1 cellular context compared by ENCODE assay signal in the genomic region with DNA sequence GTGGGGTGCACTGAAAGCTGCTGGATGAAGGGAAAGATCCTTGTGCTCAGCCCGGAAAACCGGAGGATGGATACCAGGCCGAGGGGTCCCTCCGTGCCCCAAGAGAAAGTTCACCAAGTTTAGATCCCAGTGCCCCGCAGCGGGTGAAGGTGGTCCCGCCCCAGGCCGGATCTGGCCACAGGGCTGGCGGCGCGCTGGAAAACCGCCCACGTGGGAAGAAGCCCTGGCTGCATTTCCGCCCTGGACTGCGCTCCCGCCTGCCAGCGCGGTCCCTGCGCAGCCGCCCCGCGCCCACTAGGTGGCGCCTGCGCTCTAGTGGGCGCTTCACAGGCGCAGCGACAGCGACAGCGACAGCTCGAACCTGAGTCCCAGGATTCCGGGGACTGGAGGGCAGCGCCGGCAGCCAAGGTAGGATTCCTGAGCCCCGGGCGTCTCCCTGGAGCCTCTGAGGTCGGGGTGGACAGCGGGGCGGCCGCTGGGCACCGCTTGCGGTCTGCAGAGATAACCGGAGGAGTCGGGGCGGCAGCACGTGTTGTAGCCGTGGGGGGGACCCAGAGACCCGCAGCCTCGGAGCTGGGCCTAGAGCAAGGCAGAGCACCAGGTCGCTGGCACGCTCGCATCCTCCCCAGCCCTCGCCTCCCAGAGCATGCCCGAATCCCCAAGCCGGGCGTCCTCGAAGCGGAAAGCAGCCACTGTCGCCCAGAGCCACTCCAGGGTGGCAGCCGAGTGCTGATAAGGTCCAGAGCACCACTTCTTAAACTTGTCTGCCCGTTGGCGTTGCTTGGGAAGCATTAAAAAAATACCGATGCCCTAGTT.
A peak's percentile ranks its signal among the peaks of the same experiment; 100 is the strongest.
TF ChIP-seq lines count a peak whose summit lies in the region.

TSS of gene CHD9 (plus strand) at position 322 of the 816 bp plus-strand sequence. CDS start 101,099 bp downstream, outside the sequence.

TF ChIP-seq in HepG2, 621 proteins besides CTCF, POLR2A, EP300 and RAD21 (continued from another document and continues in another):
- TF ChIP-seq, protein P1, sequence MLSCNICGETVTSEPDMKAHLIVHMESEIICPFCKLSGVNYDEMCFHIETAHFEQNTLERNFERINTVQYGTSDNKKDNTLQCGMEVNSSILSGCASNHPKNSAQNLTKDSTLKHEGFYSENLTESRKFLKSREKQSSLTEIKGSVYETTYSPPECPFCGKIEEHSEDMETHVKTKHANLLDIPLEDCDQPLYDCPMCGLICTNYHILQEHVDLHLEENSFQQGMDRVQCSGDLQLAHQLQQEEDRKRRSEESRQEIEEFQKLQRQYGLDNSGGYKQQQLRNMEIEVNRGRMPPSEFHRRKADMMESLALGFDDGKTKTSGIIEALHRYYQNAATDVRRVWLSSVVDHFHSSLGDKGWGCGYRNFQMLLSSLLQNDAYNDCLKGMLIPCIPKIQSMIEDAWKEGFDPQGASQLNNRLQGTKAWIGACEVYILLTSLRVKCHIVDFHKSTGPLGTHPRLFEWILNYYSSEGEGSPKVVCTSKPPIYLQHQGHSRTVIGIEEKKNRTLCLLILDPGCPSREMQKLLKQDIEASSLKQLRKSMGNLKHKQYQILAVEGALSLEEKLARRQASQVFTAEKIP (CRISPR knock-in tag; IDR thresholded peaks at IDR 0.05; ENCODE audit: borderline replicate concordance), result no peak
- peak; percentile 99 for TF ChIP-seq ZNF776 (CRISPR knock-in tag; IDR thresholded peaks at IDR 0.05)
- peak; percentile 100 for TF ChIP-seq STAG1 (CRISPR knock-in tag; IDR thresholded peaks at IDR 0.05)
- no peak for TF ChIP-seq SRSF4 (IDR thresholded peaks at IDR 0.05; ENCODE audit: low read depth, low read length, poor library complexity, severe bottlenecking)
- peak; percentile 61 for TF ChIP-seq AGO1 (IDR thresholded peaks at IDR 0.05; ENCODE audit: low read depth, low read length, poor library complexity, severe bottlenecking)
- peak; percentile 70 for TF ChIP-seq TBL1XR1 (IDR thresholded peaks at IDR 0.05; ENCODE audit: borderline replicate concordance, low read length, partially characterized antibody)
- TF ChIP-seq ZNF614 (CRISPR knock-in tag; IDR thresholded peaks at IDR 0.05; ENCODE audit: borderline replicate concordance), result peak; percentile 94; the same call in 1 of the 2 replicates
- TF ChIP-seq ZNF552 (CRISPR knock-in tag; IDR thresholded peaks at IDR 0.05; ENCODE audit: borderline replicate concordance), result peak; percentile 67; the same call in 1 of the 2 replicates
- no peak for TF ChIP-seq ZBTB3 (CRISPR knock-in tag; IDR thresholded peaks at IDR 0.05; ENCODE audit: borderline replicate concordance, low read depth)
- peak; percentile 75; the same call in 1 of the 2 replicates for TF ChIP-seq HIVEP1 (CRISPR knock-in tag; IDR thresholded peaks at IDR 0.05)
- no peak for TF ChIP-seq ADNP (CRISPR knock-in tag; IDR thresholded peaks at IDR 0.05)
- TF ChIP-seq, protein P2, sequence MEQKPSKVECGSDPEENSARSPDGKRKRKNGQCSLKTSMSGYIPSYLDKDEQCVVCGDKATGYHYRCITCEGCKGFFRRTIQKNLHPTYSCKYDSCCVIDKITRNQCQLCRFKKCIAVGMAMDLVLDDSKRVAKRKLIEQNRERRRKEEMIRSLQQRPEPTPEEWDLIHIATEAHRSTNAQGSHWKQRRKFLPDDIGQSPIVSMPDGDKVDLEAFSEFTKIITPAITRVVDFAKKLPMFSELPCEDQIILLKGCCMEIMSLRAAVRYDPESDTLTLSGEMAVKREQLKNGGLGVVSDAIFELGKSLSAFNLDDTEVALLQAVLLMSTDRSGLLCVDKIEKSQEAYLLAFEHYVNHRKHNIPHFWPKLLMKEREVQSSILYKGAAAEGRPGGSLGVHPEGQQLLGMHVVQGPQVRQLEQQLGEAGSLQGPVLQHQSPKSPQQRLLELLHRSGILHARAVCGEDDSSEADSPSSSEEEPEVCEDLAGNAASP (CRISPR knock-in tag; IDR thresholded peaks at IDR 0.05; ENCODE audit: borderline replicate concordance), result peak; percentile 83
- TF ChIP-seq TOE1 (CRISPR knock-in tag; IDR thresholded peaks at IDR 0.05), result peak; percentile 92; the same call in 1 of the 2 replicates
- no peak for TF ChIP-seq ELF4 (CRISPR knock-in tag; IDR thresholded peaks at IDR 0.05; ENCODE audit: borderline replicate concordance)
- TF ChIP-seq ZNF713 (CRISPR knock-in tag; IDR thresholded peaks at IDR 0.05), result no peak
- peak; percentile 99 for TF ChIP-seq CCDC6 (CRISPR knock-in tag; IDR thresholded peaks at IDR 0.05)
- TF ChIP-seq KLF12 (CRISPR knock-in tag; IDR thresholded peaks at IDR 0.05; ENCODE audit: borderline replicate concordance), result peak; percentile 35; the same call in 1 of the 2 replicates
- peak; percentile 40; the same call in 1 of the 2 replicates for TF ChIP-seq ZNF629 (CRISPR knock-in tag; conservative IDR thresholded peaks at IDR 0.05)
- TF ChIP-seq ZNF724P (CRISPR knock-in tag; IDR thresholded peaks at IDR 0.05; ENCODE audit: borderline replicate concordance), result peak; percentile 97
- peak; percentile 99 for TF ChIP-seq ZBTB7B (CRISPR knock-in tag; IDR thresholded peaks at IDR 0.05)
- TF ChIP-seq, protein P3, sequence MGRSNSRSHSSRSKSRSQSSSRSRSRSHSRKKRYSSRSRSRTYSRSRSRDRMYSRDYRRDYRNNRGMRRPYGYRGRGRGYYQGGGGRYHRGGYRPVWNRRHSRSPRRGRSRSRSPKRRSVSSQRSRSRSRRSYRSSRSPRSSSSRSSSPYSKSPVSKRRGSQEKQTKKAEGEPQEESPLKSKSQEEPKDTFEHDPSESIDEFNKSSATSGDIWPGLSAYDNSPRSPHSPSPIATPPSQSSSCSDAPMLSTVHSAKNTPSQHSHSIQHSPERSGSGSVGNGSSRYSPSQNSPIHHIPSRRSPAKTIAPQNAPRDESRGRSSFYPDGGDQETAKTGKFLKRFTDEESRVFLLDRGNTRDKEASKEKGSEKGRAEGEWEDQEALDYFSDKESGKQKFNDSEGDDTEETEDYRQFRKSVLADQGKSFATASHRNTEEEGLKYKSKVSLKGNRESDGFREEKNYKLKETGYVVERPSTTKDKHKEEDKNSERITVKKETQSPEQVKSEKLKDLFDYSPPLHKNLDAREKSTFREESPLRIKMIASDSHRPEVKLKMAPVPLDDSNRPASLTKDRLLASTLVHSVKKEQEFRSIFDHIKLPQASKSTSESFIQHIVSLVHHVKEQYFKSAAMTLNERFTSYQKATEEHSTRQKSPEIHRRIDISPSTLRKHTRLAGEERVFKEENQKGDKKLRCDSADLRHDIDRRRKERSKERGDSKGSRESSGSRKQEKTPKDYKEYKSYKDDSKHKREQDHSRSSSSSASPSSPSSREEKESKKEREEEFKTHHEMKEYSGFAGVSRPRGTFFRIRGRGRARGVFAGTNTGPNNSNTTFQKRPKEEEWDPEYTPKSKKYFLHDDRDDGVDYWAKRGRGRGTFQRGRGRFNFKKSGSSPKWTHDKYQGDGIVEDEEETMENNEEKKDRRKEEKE (IDR thresholded peaks at IDR 0.05), result no peak
- peak; percentile 47; the same call in 1 of the 2 replicates for TF ChIP-seq WIZ (CRISPR knock-in tag; IDR thresholded peaks at IDR 0.05)
- peak; percentile 100 for TF ChIP-seq MYPOP (CRISPR knock-in tag; IDR thresholded peaks at IDR 0.05)
- peak; percentile 62 for TF ChIP-seq GABPA (IDR thresholded peaks at IDR 0.05; ENCODE audit: low read depth, low read length)
- TF ChIP-seq GABPA (CRISPR knock-in tag; IDR thresholded peaks at IDR 0.05; ENCODE audit: low read depth), result peak; percentile 78
- peak; percentile 96 for TF ChIP-seq DZIP1 (CRISPR knock-in tag; IDR thresholded peaks at IDR 0.05)
- peak; percentile 84 for TF ChIP-seq PRDM15 (CRISPR knock-in tag; IDR thresholded peaks at IDR 0.05)
- peak; percentile 81 for TF ChIP-seq DR1 (CRISPR knock-in tag; IDR thresholded peaks at IDR 0.05)
- TF ChIP-seq TCF7L2 (IDR thresholded peaks at IDR 0.05; ENCODE audit: low read depth, low read length), result no peak
- peak; percentile 97 for TF ChIP-seq ZBTB42 (CRISPR knock-in tag; IDR thresholded peaks at IDR 0.05)
- TF ChIP-seq SPEN (CRISPR knock-in tag; IDR thresholded peaks at IDR 0.05; ENCODE audit: low read depth), result peak; percentile 97
- no peak for TF ChIP-seq ZKSCAN5 (CRISPR knock-in tag; IDR thresholded peaks at IDR 0.05)
- TF ChIP-seq ZNF605 (CRISPR knock-in tag; IDR thresholded peaks at IDR 0.05), result peak; percentile 99
- TF ChIP-seq ZNF343 (CRISPR knock-in tag; IDR thresholded peaks at IDR 0.05), result no peak
- TF ChIP-seq, protein P4, sequence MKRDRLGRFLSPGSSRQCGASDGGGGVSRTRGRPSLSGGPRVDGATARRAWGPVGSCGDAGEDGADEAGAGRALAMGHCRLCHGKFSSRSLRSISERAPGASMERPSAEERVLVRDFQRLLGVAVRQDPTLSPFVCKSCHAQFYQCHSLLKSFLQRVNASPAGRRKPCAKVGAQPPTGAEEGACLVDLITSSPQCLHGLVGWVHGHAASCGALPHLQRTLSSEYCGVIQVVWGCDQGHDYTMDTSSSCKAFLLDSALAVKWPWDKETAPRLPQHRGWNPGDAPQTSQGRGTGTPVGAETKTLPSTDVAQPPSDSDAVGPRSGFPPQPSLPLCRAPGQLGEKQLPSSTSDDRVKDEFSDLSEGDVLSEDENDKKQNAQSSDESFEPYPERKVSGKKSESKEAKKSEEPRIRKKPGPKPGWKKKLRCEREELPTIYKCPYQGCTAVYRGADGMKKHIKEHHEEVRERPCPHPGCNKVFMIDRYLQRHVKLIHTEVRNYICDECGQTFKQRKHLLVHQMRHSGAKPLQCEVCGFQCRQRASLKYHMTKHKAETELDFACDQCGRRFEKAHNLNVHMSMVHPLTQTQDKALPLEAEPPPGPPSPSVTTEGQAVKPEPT (CRISPR knock-in tag; IDR thresholded peaks at IDR 0.05; ENCODE audit: low read depth), result peak; percentile 69; the same call in 1 of the 2 replicates
- 0 out of 2 replicates have a peak, but pooled peaks have one; percentile 27 for TF ChIP-seq ZNF256 (CRISPR knock-in tag; conservative IDR thresholded peaks at IDR 0.05)
- TF ChIP-seq ZNF20 (CRISPR knock-in tag; IDR thresholded peaks at IDR 0.05), result peak; percentile 55; the same call in 1 of the 2 replicates
- no peak for TF ChIP-seq MAFK (conservative IDR thresholded peaks at IDR 0.05 in 1 of 2, IDR thresholded peaks at IDR 0.05 in 1 of 2; ENCODE audit: low read length in 2 of 2)
- TF ChIP-seq NFE2L1 (CRISPR knock-in tag; IDR thresholded peaks at IDR 0.05; ENCODE audit: borderline replicate concordance), result peak; percentile 83; the same call in 1 of the 2 replicates
- TF ChIP-seq IRF1 (CRISPR knock-in tag; IDR thresholded peaks at IDR 0.05; ENCODE audit: low read depth), result no peak
- peak; percentile 26; the same call in 1 of the 2 replicates for TF ChIP-seq REXO4 (CRISPR knock-in tag; IDR thresholded peaks at IDR 0.05; ENCODE audit: borderline replicate concordance)
- TF ChIP-seq ZSCAN21 (CRISPR knock-in tag; IDR thresholded peaks at IDR 0.05; ENCODE audit: borderline replicate concordance), result peak; percentile 93
